Comparison of ENCODE assay signal across 10 cellular contexts in genomic region chr4:40192286-40193017, GRCh38. TPM values are rescaled to one million over a fixed set of nuclear protein-coding genes. Genes with fewer than 3 reads are reported as not detected.
DNase-seq lines count a peak whose midpoint lies in the region; ATAC-seq, FAIRE-seq and TF ChIP-seq lines count a peak whose summit lies in the region.
"Had no signal": no experiment of that assay in that cellular context is flagged by ENCODE, and none has a peak within 500 bp of the region (broad histone marks: within the 10 kb centered on the region; RNA-seq: fewer than 3 reads in every experiment).

No MANE protein-coding gene starts in this region.

- intact Hi-C loops in thyroid gland (cut with DNase I) = no loop called here

- H3K27me3 ChIP-seq in thyroid gland = no peaks in the 10 kb centered on the region
- H3K27me3 ChIP-seq: pancreas had no signal

- DNase-seq in GM12891 (ENCODE audit: insufficient read length, low spot score) = no peak
- DNase-seq in epithelial cell of prostate (ENCODE audit: low read depth, low spot score) = no peak
- DNase-seq in thyroid gland = no peak
- DNase-seq in ureter (ENCODE audit: low spot score) = no peak
- no peak for DNase-seq in DMS153 treated with DMSO at 0.1 percent for 48 hours (lab: John Stamatoyannopoulos, UW; ENCODE audit: unreplicated experiment)
- DNase-seq in OCI-M1 (lab: John Stamatoyannopoulos, UW) = no peak
- DNase-seq: pancreas had no signal

- H3K9me3 ChIP-seq in thyroid gland = no peaks in the 10 kb centered on the region
- H3K9me3 ChIP-seq: pancreas had no signal

- no peak for TF ChIP-seq CTCF in thyroid gland (IDR thresholded peaks at IDR 0.05)

- WGBS in thyroid gland, 2 donors = 75 to 87% methylated on average over 7 of the region's 7 CpGs

- TF ChIP-seq POLR2A in GM12891 (IDR thresholded peaks at IDR 0.05; ENCODE audit: low read depth, low read length) = peak; percentile 80
- no peak for TF ChIP-seq POLR2A in thyroid gland (IDR thresholded peaks at IDR 0.05)

- no peaks in the 10 kb centered on the region for H3K36me3 ChIP-seq in thyroid gland
- H3K36me3 ChIP-seq: pancreas had no signal

- no peak overlapping the region for H3K4me3 ChIP-seq in thyroid gland (replicated peaks in 1 of 3)
- H3K4me3 ChIP-seq: pancreas had no signal

- FAIRE-seq in GM12891 (lab: Jason Lieb, UNC) = no peak
- FAIRE-seq: pancreas had no signal

- no peaks in the 10 kb centered on the region for H3K4me1 ChIP-seq in thyroid gland

- H3K27ac ChIP-seq in epithelial cell of prostate = peak overlapping the region; percentile 60
- no peak overlapping the region for H3K27ac ChIP-seq in thyroid gland
- H3K27ac ChIP-seq: pancreas had no signal

- ATAC-seq in GM19467 (IDR thresholded peaks at IDR 0.05; ENCODE audit: unreplicated experiment) (peak; percentile 32), HG03565 (IDR thresholded peaks at IDR 0.05; ENCODE audit: unreplicated experiment) (peak; percentile 24)

TF ChIP-seq in GM12891, 5 proteins besides CTCF, POLR2A, EP300 and RAD21:
- TF ChIP-seq POLR2AphosphoS5 (IDR thresholded peaks at IDR 0.05; ENCODE audit: low read depth, low read length) (peak; percentile 81), PAX5 (IDR thresholded peaks at IDR 0.05; ENCODE audit: insufficient read depth, low read length, severe bottlenecking) (no peak), TAF1 (IDR thresholded peaks at IDR 0.05; ENCODE audit: low read depth, low read length) (no peak; the same call in 1 of the 2 replicates), SPI1 (IDR thresholded peaks at IDR 0.05; ENCODE audit: low read depth, low read length) (no peak), POU2F2 (IDR thresholded peaks at IDR 0.05; ENCODE audit: low read depth, low read length) (peak; percentile 90)

RNA-seq across cellular contexts. Expression of gene RHOH, which starts 4.4 kb away (rescaled TPM):
- polyA plus RNA-seq in GM12891 (2012; ENCODE audit: low read depth, missing spikeins) = 58.4 TPM
- total RNA-seq in thyroid gland (1 to 10 TPM in 3 of 4 donors, under 1 TPM in 1; 0.67 to 2.7 (median 1.4) TPM), ureter (7.7 TPM)
- total RNA-seq: fibroblast of lung had no signal
- polyA plus RNA-seq: fibroblast of lung had no signal
